In the genomic region with DNA sequence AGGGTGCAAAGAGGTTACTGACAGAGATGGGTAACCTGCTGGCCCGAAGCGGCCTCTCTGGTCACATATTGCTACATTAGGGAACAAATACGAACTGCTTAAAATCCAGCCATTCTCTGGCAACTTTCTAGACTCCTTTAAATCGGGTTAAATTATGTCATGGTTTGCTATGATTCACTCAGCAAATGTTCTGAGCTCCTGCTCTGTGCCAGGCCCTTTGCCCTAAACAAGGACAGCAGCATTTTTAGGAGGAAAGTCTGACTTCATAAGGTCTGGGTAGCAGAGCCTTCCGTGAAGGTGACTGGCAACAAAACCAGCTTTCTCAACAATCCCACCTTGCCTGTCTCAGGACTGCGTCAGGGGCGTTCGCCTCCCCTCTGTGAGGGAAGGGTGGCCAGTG, we compare ENCODE assay signal across 19 cellular contexts. TPM values are rescaled to one million over a fixed set of nuclear protein-coding genes. Genes with fewer than 3 reads are reported as not detected.
"Had no signal": no experiment of that assay in that cellular context is flagged by ENCODE, and none has a peak within 500 bp of the region (broad histone marks: within the 10 kb centered on the region; RNA-seq: fewer than 3 reads in every experiment).

No MANE protein-coding gene starts in this region.

- H3K36me3 ChIP-seq: esophagus muscularis mucosa, heart left ventricle, ovary, thoracic aorta had no signal

- H3K27ac ChIP-seq: esophagus muscularis mucosa, heart left ventricle, ovary, thoracic aorta had no signal

- DNase-seq: activated CD4-positive, alpha-beta T cell treated with anti-CD3 and anti-CD28 coated beads, Interleukin-2, amount 50 U/mL, for 4 hours; activated CD8-positive, alpha-beta memory T cell treated with anti-CD3 and anti-CD28 coated beads, Interleukin-2, amount 10 ng/mL, durations not matched to agents 7 days and 5 days; activated effector memory CD4-positive, alpha-beta T cell treated with Interleukin-2 at 50 U/mL for 16 hours; activated T-cell treated with anti-CD3 and anti-CD28 coated beads, Interleukin-2, amount 50 U/mL, for 24 hours; amniotic stem cell; foreskin melanocyte; heart left ventricle; islet precursor cell; left ventricle myocardium superior; ovary; stimulated activated CD4-positive, alpha-beta T cell treated with anti-CD3 and anti-CD28 coated beads, Interleukin-4, amount 100 ng/mL, for 1 hour; stimulated activated CD8-positive, alpha-beta memory T cell treated with anti-CD3 and anti-CD28 coated beads, Interleukin-4, amount 100 ng/mL, for 48 hours had no signal

- H3K4me1 ChIP-seq: esophagus muscularis mucosa, heart left ventricle had no signal

- H3K4me3 ChIP-seq: esophagus muscularis mucosa, heart left ventricle, ovary, thoracic aorta had no signal

- H3K27me3 ChIP-seq: esophagus muscularis mucosa, heart left ventricle, ovary had no signal

- ATAC-seq: activated CD4-positive, CD25-positive, alpha-beta regulatory T cell treated with anti-CD3 and anti-CD28 coated beads, Interleukin-2, amount 50 U/mL, for 24 hours; activated CD8-positive, alpha-beta memory T cell treated with anti-CD3 and anti-CD28 coated beads, Interleukin-2, amount 10 ng/mL, durations not matched to agents 7 days and 5 days; heart left ventricle; left ventricle myocardium superior had no signal

- H3K9me3 ChIP-seq: esophagus muscularis mucosa, heart left ventricle, ovary, thoracic aorta had no signal

RNA-seq across cellular contexts. Expression of gene ZP4, which starts 15.4 kb away (rescaled TPM):
- total RNA-seq: activated CD8-positive, alpha-beta memory T cell treated with anti-CD3 and anti-CD28 coated beads, Interleukin-2, amount 10 ng/mL, durations not matched to agents 7 days and 5 days; cerebellum; dermis microvascular lymphatic vessel endothelial cell; esophagus muscularis mucosa; heart left ventricle; left ventricle myocardium superior; neural crest cell; ovary; thoracic aorta; ureter had no signal
- polyA plus RNA-seq: heart left ventricle had no signal
